15 cellular contexts compared by ENCODE assay signal in the genomic region with DNA sequence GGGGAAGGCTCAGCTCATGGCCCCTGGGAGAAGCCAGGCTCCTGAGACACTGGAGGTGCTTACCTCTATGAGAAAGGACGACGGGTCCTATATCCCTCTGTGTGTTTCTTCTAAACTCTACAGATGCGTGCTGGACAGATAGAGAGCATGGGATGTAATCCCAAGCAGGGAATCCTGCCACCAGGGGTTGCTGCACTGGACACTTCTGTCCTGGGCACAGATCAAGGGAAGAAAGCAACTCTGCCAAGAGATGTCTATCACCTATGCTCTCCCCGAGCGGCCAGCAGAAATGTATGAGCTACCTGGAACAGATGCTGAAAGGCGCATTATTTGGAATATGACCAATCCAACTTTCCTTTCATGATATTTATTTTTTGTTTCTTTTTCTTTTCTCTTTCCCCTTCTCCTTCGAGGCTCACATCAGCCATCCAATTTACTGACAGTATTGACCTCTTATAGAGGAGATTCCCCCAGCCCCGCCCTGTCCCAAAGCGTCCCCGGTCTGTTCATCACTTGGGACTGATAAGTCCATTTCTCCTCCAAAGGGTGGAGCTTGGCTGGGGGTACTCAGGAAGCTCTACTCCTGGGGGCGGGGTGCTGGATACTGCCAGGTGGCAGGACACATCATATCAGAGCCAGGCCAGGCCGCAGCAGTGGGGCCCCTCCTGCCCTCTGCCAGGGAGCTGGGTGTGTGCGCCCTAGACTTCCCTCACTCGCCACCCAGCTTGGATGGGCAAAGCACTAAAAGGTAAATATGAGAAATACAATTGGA. TPM values are rescaled to one million over a fixed set of nuclear protein-coding genes. Genes with fewer than 3 reads are reported as not detected.
DNase-seq lines count a peak whose midpoint lies in the region; ATAC-seq, FAIRE-seq and TF ChIP-seq lines count a peak whose summit lies in the region.
"Had no signal": no experiment of that assay in that cellular context is flagged by ENCODE, and none has a peak within 500 bp of the region (broad histone marks: within the 10 kb centered on the region; RNA-seq: fewer than 3 reads in every experiment).

No MANE protein-coding gene starts in this region.

- no peak overlapping the region for H3K9ac ChIP-seq in keratinocyte (ENCODE audit: control insufficient read depth, extremely low read depth, insufficient read depth, low read length)

- intact Hi-C loops in heart left ventricle (cut with DNase I) (no loop called here), uterus (cut with DNase I; ENCODE audit: low total_unique reads) (no loop called here)

- H3K4me2 ChIP-seq in keratinocyte (ENCODE audit: control insufficient read depth, extremely low read depth, insufficient read depth, low read depth, low read length) = no peak overlapping the region

- DNase-seq in cardiac muscle cell (ENCODE audit: low read depth in 1 of 2, low spot score in 1 of 2) = no peak
- no peak for DNase-seq in heart left ventricle
- DNase-seq in astrocyte of the spinal cord (ENCODE audit: low read depth, low spot score) = no peak
- DNase-seq in keratinocyte (ENCODE audit: low read depth, low spot score) = no peak
- DNase-seq in uterus = no peak
- no peak for DNase-seq in retina
- DNase-seq in NCI-H774 (lab: John Stamatoyannopoulos, UW) = no peak
- DNase-seq: activated naive CD4-positive, alpha-beta T cell treated with Interleukin-2 at 50 U/mL for 16 hours; DMS153; MG63; NCI-H446; transverse colon had no signal

- dilution Hi-C loops in keratinocyte (cut with MboI; ENCODE audit: extremely low pct_ligation_motif_present, low sequenced_read_pairs) = no loop called here

- whole genome bisulfite sequencing in heart left ventricle, 4 donors = 62 to 72% (median 70%) methylated on average over 14 of the region's 14 CpGs

- peaks cover 19% of the 10 kb centered on the region for H3K79me2 ChIP-seq in keratinocyte (ENCODE audit: control insufficient read depth, insufficient read depth, low read length)

- no peaks in the 10 kb centered on the region for H3K9me1 ChIP-seq in keratinocyte (ENCODE audit: control insufficient read depth, extremely low read depth, insufficient read depth, low read length)

- ATAC-seq in heart left ventricle (no peak), GM18873 (IDR thresholded peaks at IDR 0.05; ENCODE audit: low FRiP score, unreplicated experiment) (no peak)

- peaks cover 22% of the 10 kb centered on the region for H3K27me3 ChIP-seq in cardiac muscle cell
- H3K27me3 ChIP-seq in heart left ventricle = peaks cover 0 to 3% (median 0%) of the 10 kb centered on the region in 9 donors
- no peaks in the 10 kb centered on the region for H3K27me3 ChIP-seq in keratinocyte (ENCODE audit: control insufficient read depth, extremely low read depth, insufficient read depth, low read length)
- no peaks in the 10 kb centered on the region for H3K27me3 ChIP-seq in uterus
- H3K27me3 ChIP-seq: MG63, transverse colon had no signal

- peak; percentile 29 for TF ChIP-seq CTCF in cardiac muscle cell (IDR thresholded peaks at IDR 0.05; ENCODE audit: low read depth, low read length)
- no peak for TF ChIP-seq CTCF in heart left ventricle (IDR thresholded peaks at IDR 0.05)
- TF ChIP-seq CTCF in astrocyte of the spinal cord (IDR thresholded peaks at IDR 0.05; ENCODE audit: low read depth, low read length) = peak; percentile 49
- peak; percentile 19 to 36 (median 20) for TF ChIP-seq CTCF in keratinocyte (optimal IDR thresholded peaks at IDR 0.05 in 1 of 3, IDR thresholded peaks at IDR 0.05 in 1 of 3, conservative IDR thresholded peaks at IDR 0.05 in 1 of 3; ENCODE audit: extremely low read depth in 1 of 3, insufficient read depth in 2 of 3, low read length in 3 of 3)
- TF ChIP-seq CTCF in uterus (IDR thresholded peaks at IDR 0.05) = peak in 1 of 4 experiments; percentile 12

- FAIRE-seq in keratinocyte (lab: Jason Lieb, UNC) = no peak
- FAIRE-seq: A204.1, colon had no signal

- H3K9me3 ChIP-seq in cardiac muscle cell (ENCODE audit: low read depth) = no peaks in the 10 kb centered on the region
- no peaks in the 10 kb centered on the region for H3K9me3 ChIP-seq in heart left ventricle
- H3K9me3 ChIP-seq in keratinocyte (ENCODE audit: control insufficient read depth, low read depth, low read length) = no peaks in the 10 kb centered on the region
- H3K9me3 ChIP-seq in uterus = no peaks in the 10 kb centered on the region
- H3K9me3 ChIP-seq: MG63, transverse colon had no signal

- in situ Hi-C loops in astrocyte of the spinal cord (cut with HindIII; ENCODE audit: low sequenced_read_pairs) = no loop called here

- H3K4me3 ChIP-seq in cardiac muscle cell = no peak overlapping the region
- H3K4me3 ChIP-seq in heart left ventricle = no peak overlapping the region
- no peak overlapping the region for H3K4me3 ChIP-seq in astrocyte of the spinal cord (ENCODE audit: low read depth, low read length)
- no peak overlapping the region for H3K4me3 ChIP-seq in keratinocyte (ENCODE audit: control insufficient read depth in 2 of 3, extremely low read depth in 1 of 3, insufficient read depth in 2 of 3, low read depth in 1 of 3, low read length in 3 of 3)
- H3K4me3 ChIP-seq in uterus = no peak overlapping the region
- H3K4me3 ChIP-seq: MG63, transverse colon had no signal

- peaks cover 16% of the 10 kb centered on the region for H3K4me1 ChIP-seq in cardiac muscle cell (ENCODE audit: low read depth)
- peaks cover 4 to 82% (median 34%) of the 10 kb centered on the region in 12 donors for H3K4me1 ChIP-seq in heart left ventricle
- peaks cover 3% of the 10 kb centered on the region for H3K4me1 ChIP-seq in keratinocyte (ENCODE audit: control insufficient read depth, extremely low read depth, insufficient read depth, low read length)
- peaks cover 11 to 16% of the 10 kb centered on the region in 2 donors for H3K4me1 ChIP-seq in uterus

- no peak for TF ChIP-seq POLR2A in heart left ventricle (IDR thresholded peaks at IDR 0.05)
- TF ChIP-seq POLR2A in uterus (IDR thresholded peaks at IDR 0.05) = no peak

- H3K36me3 ChIP-seq in cardiac muscle cell (no peaks in the 10 kb centered on the region), heart left ventricle (no peaks in the 10 kb centered on the region), keratinocyte (ENCODE audit: control insufficient read depth in 2 of 2, extremely low read depth in 1 of 2, insufficient read depth in 2 of 2, low read length in 2 of 2) (peaks cover 0 to 4% of the 10 kb centered on the region in 2 experiments), uterus (no peaks in the 10 kb centered on the region)
- H3K36me3 ChIP-seq: transverse colon had no signal

- H2AFZ ChIP-seq in keratinocyte (ENCODE audit: control insufficient read depth, low read length) = no peak overlapping the region

- H4K20me1 ChIP-seq in keratinocyte (ENCODE audit: control insufficient read depth, extremely low read depth, insufficient read depth, low read length) = no peaks in the 10 kb centered on the region

- H3K27ac ChIP-seq in cardiac muscle cell (no peak overlapping the region), heart left ventricle (peak overlapping the region in 2 of 12 donors; percentile 10 to 58), keratinocyte (ENCODE audit: control insufficient read depth, insufficient read depth, low read length) (no peak overlapping the region), uterus (peak overlapping the region; percentile 39 to 53)

RNA-seq across cellular contexts. Expression of a gene that starts 34.2 kb away (rescaled TPM):
- total RNA-seq in cardiac muscle cell (0.57 and 0.63 TPM in 2 replicates), heart left ventricle (10 to 100 TPM in 1 of 9 donors, 1 to 10 TPM in 8; 2.0 to 11.5 (median 2.7) TPM), uterus (10 to 100 TPM in 3 of 4 donors, 1 to 10 TPM in 1; 3.2 to 65.5 (median 27.9) TPM)
- polyA plus RNA-seq in cardiac muscle cell (0.65 and 1.7 TPM in 2 replicates), heart left ventricle (1 to 10 TPM in 1 of 2 donors, under 1 TPM in 1; 0.88 to 1.8 TPM), keratinocyte (2.2 to 3.6 TPM (median 3.0 TPM) in 3 replicates)
- 3.3 TPM for polyA plus RNA-seq in keratinocyte (2011; ENCODE audit: low read depth)
- 3.0 and 3.8 TPM in 2 replicates for polyA plus RNA-seq in keratinocyte (2011; cell fraction: cytosol; rRNA removed)
- 8.7 and 9.8 TPM in 2 replicates for polyA plus RNA-seq in keratinocyte (2011; cell fraction: nucleus; rRNA removed)
- polyA plus RNA-seq in keratinocyte (2012; ENCODE audit: low replicate concordance) = 2.6 and 6.1 TPM in 2 replicates
- 3.1 to 17.9 TPM (median 9.9 TPM) in 3 replicates for polyA minus RNA-seq in keratinocyte
- 3.6 TPM for polyA minus RNA-seq in keratinocyte (2011; cell fraction: cytosol; rRNA and poly(A)+ RNA removed)
- polyA minus RNA-seq in keratinocyte (2011; cell fraction: nucleus; rRNA and poly(A)+ RNA removed) = 4.2 and 9.9 TPM in 2 replicates

Comparison
In these comparisons a context has a peak if more than half of its experiments do, and no peak if none do; other contexts are left out.
1. CTCF ChIP-seq: peak in cardiac muscle cell (single experiment), astrocyte of the spinal cord (single experiment) and keratinocyte (3 of 3); none in heart left ventricle (0 of 12).
2. H3K27ac ChIP-seq: peak in uterus (2 of 2); none in cardiac muscle cell (single experiment) and keratinocyte (single experiment).